1 cellular context compared by ENCODE assay signal in genomic region chr18:55988537-55988936, GRCh38.
TF ChIP-seq lines count a peak whose summit lies in the region.

No MANE protein-coding gene starts in this region.

TF ChIP-seq in GM23338, 12 proteins besides CTCF, POLR2A, EP300 and RAD21 (continued from another document):
- no peak for TF ChIP-seq REST (IDR thresholded peaks at IDR 0.05; ENCODE audit: unreplicated experiment)
- TF ChIP-seq JUNB (IDR thresholded peaks at IDR 0.05; ENCODE audit: unreplicated experiment) = no peak
- no peak for TF ChIP-seq ZNF114 (CRISPR knock-in tag; IDR thresholded peaks at IDR 0.05)
- TF ChIP-seq NANOG (IDR thresholded peaks at IDR 0.05; ENCODE audit: borderline replicate concordance) = no peak
- TF ChIP-seq ZNF331 (CRISPR knock-in tag; IDR thresholded peaks at IDR 0.05; ENCODE audit: low read depth) = no peak
- no peak for TF ChIP-seq CREB1 (CRISPR knock-in tag; IDR thresholded peaks at IDR 0.05; ENCODE audit: low read depth)
- TF ChIP-seq STAT1 (IDR thresholded peaks at IDR 0.05; ENCODE audit: unreplicated experiment) = no peak
- no peak for TF ChIP-seq EZH2 (IDR thresholded peaks at IDR 0.05; ENCODE audit: low read depth, unreplicated experiment)
- TF ChIP-seq ETS1 (IDR thresholded peaks at IDR 0.05) = no peak
- TF ChIP-seq EZH2phosphoT487 (IDR thresholded peaks at IDR 0.05; ENCODE audit: unreplicated experiment) = no peak
- TF ChIP-seq POLR2AphosphoS5 (IDR thresholded peaks at IDR 0.05; ENCODE audit: low read depth) = no peak
